ENCODE assay signal across 8 cellular contexts in genomic region chr17:17836250-17836817, GRCh38. TPM values are rescaled to one million over a fixed set of nuclear protein-coding genes. Genes with fewer than 3 reads are reported as not detected.
A peak's percentile ranks its signal among the peaks of the same experiment; 100 is the strongest.
DNase-seq lines count a peak whose midpoint lies in the region; ATAC-seq and TF ChIP-seq lines count a peak whose summit lies in the region.

No MANE protein-coding gene starts in this region.

- no peak for TF ChIP-seq CTCF in hepatocyte (IDR thresholded peaks at IDR 0.05; ENCODE audit: poor library complexity)

- H3K9me3 ChIP-seq in hepatocyte (ENCODE audit: low read depth) (no peaks in the 10 kb centered on the region), aorta (ENCODE audit: control insufficient read depth, low read length) (no peaks in the 10 kb centered on the region)

- H3K36me3 ChIP-seq in hepatocyte (replicated peaks; ENCODE audit: insufficient read depth, low read depth) = no peaks in the 10 kb centered on the region
- no peaks in the 10 kb centered on the region for H3K36me3 ChIP-seq in aorta (ENCODE audit: control insufficient read depth in 1 of 2, insufficient read depth in 2 of 2, low read length in 1 of 2)

- H3K79me2 ChIP-seq in hepatocyte = peaks cover 50% of the 10 kb centered on the region

- intact Hi-C loops in aorta (cut with DNase I) = no loop called here

- H3K4me1 ChIP-seq in hepatocyte (ENCODE audit: insufficient read depth) = peaks cover 71% of the 10 kb centered on the region
- H3K4me1 ChIP-seq in aorta (ENCODE audit: control insufficient read depth in 1 of 2, insufficient read depth in 2 of 2, low read length in 2 of 2) = no peaks in the 10 kb centered on the region

- DNase-seq in NCI-H2029 (lab: John Stamatoyannopoulos, UW) (peak; percentile 85), T1000 (lab: John Stamatoyannopoulos, UW) (peak; percentile 93), astrocyte of the hippocampus (ENCODE audit: low read depth, low spot score) (peak; percentile 99), hepatocyte (ENCODE audit: low spot score) (peak; percentile 99), renal cortical epithelial cell (ENCODE audit: low read depth) (peak; percentile 80), aorta (peak; percentile 99 to 100)

- no peaks in the 10 kb centered on the region for H3K9me2 ChIP-seq in hepatocyte (replicated peaks; ENCODE audit: insufficient read depth)

- no peak overlapping the region for H2AFZ ChIP-seq in hepatocyte

- H3K4me2 ChIP-seq in hepatocyte = peak overlapping the region; percentile 86

- peak overlapping the region; percentile 99 for H3K27ac ChIP-seq in hepatocyte
- peak overlapping the region in 1 of 2 donors; percentile 92 for H3K27ac ChIP-seq in aorta (ENCODE audit: low read depth in 1 of 2, low read length in 2 of 2)

- H4K20me1 ChIP-seq in hepatocyte (ENCODE audit: insufficient read depth, poor library complexity, severe bottlenecking) = peaks cover 43% of the 10 kb centered on the region

- H3K27me3 ChIP-seq in hepatocyte = no peaks in the 10 kb centered on the region
- no peaks in the 10 kb centered on the region for H3K27me3 ChIP-seq in aorta (ENCODE audit: control insufficient read depth in 1 of 2, insufficient read depth in 2 of 2, low read length in 1 of 2)

- ATAC-seq in GM18517 (IDR thresholded peaks at IDR 0.05; ENCODE audit: unreplicated experiment) = peak; percentile 66
- peak; percentile 63 for ATAC-seq in HG02981 (IDR thresholded peaks at IDR 0.05; ENCODE audit: unreplicated experiment)
- peak; percentile 93 for ATAC-seq in aorta (ENCODE audit: low FRiP score)

- H3K4me3 ChIP-seq in hepatocyte (peak overlapping the region; percentile 87), aorta (ENCODE audit: low read length in 2 of 2) (peak overlapping the region; percentile 40 to 73)

- under 1% methylated on average over 61 of the region's 69 CpGs for WGBS in hepatocyte (ENCODE audit: low lambda C conversion rate, missing lambda C conversion rate)
- 0% methylated on average over 54 to 69 of the region's 69 CpGs for WGBS in aorta, 2 donors

RNA-seq across cellular contexts. Expression of gene SREBF1, which starts 0.5 kb away (rescaled TPM):
- 47.0 and 57.1 TPM in 2 replicates for total RNA-seq in hepatocyte
- polyA plus RNA-seq in hepatocyte = 107 and 140 TPM in 2 replicates
- 43.9 and 53.0 TPM in 2 replicates for total RNA-seq in renal cortical epithelial cell
- 100 to 1,000 TPM in 1 of 2 donors, 10 to 100 TPM in 1; 23.6 to 103 TPM for total RNA-seq in aorta
- polyA plus RNA-seq in aorta = 10 to 100 TPM; 24.0 to 24.7 TPM
